Comparison of ENCODE assay signal across 1 cellular context in genomic region chr12:2034633-2035420, GRCh38.
TF ChIP-seq lines count a peak whose summit lies in the region.

No MANE protein-coding gene starts in this region.

TF ChIP-seq in HepG2, 621 proteins besides CTCF, POLR2A, EP300 and RAD21 (continued from another document and continues in another):
- 0 out of 2 replicates have a peak, but pooled peaks have one; percentile 40 for TF ChIP-seq TFDP2 (CRISPR knock-in tag; IDR thresholded peaks at IDR 0.05)
- peak; percentile 55; the same call in 1 of the 2 replicates for TF ChIP-seq ESRRA (CRISPR knock-in tag; IDR thresholded peaks at IDR 0.05; ENCODE audit: low read depth)
- TF ChIP-seq ZNF691 (CRISPR knock-in tag; IDR thresholded peaks at IDR 0.05; ENCODE audit: borderline replicate concordance, low read depth): no peak
- no peak for TF ChIP-seq ETS1 (CRISPR knock-in tag; IDR thresholded peaks at IDR 0.05)
- 0 out of 2 replicates have a peak, but pooled peaks have one; percentile 29 for TF ChIP-seq MEIS2 (CRISPR knock-in tag; IDR thresholded peaks at IDR 0.05)
- no peak; the same call in 1 of the 2 replicates for TF ChIP-seq PHF20 (CRISPR knock-in tag; IDR thresholded peaks at IDR 0.05)
- no peak for TF ChIP-seq ZBTB44 (CRISPR knock-in tag; IDR thresholded peaks at IDR 0.05)
- TF ChIP-seq IKZF5 (CRISPR knock-in tag; IDR thresholded peaks at IDR 0.05): no peak
- no peak for TF ChIP-seq PATZ1 (CRISPR knock-in tag; IDR thresholded peaks at IDR 0.05)
- TF ChIP-seq HES4 (CRISPR knock-in tag; IDR thresholded peaks at IDR 0.05; ENCODE audit: borderline replicate concordance): no peak
- peak; percentile 86; the same call in 1 of the 2 replicates for TF ChIP-seq SALL2 (CRISPR knock-in tag; IDR thresholded peaks at IDR 0.05)
- no peak for TF ChIP-seq ZSCAN21 (CRISPR knock-in tag; IDR thresholded peaks at IDR 0.05; ENCODE audit: borderline replicate concordance)
- no peak for TF ChIP-seq JDP2 (CRISPR knock-in tag; IDR thresholded peaks at IDR 0.05; ENCODE audit: borderline replicate concordance)
- peak; percentile 63 for TF ChIP-seq HOXA3 (CRISPR knock-in tag; IDR thresholded peaks at IDR 0.05)
- peak; percentile 57; the same call in 1 of the 2 replicates for TF ChIP-seq TARDBP (CRISPR knock-in tag; IDR thresholded peaks at IDR 0.05)
- no peak for TF ChIP-seq FOXC1 (CRISPR knock-in tag; IDR thresholded peaks at IDR 0.05; ENCODE audit: borderline replicate concordance)
- no peak for TF ChIP-seq ZNF367 (CRISPR knock-in tag; IDR thresholded peaks at IDR 0.05; ENCODE audit: borderline replicate concordance)
- 0 out of 2 replicates have a peak, but pooled peaks have one; percentile 19 for TF ChIP-seq NR1H2 (CRISPR knock-in tag; IDR thresholded peaks at IDR 0.05; ENCODE audit: borderline replicate concordance, low read depth)
- TF ChIP-seq MEIS1 (CRISPR knock-in tag; IDR thresholded peaks at IDR 0.05; ENCODE audit: borderline replicate concordance): no peak
- no peak for TF ChIP-seq PRPF4 (IDR thresholded peaks at IDR 0.05; ENCODE audit: low read depth, low read length, poor library complexity, severe bottlenecking)
- no peak for TF ChIP-seq ZNF7 (CRISPR knock-in tag; IDR thresholded peaks at IDR 0.05)
- no peak for TF ChIP-seq ZHX2 (IDR thresholded peaks at IDR 0.05; ENCODE audit: low read depth)
- TF ChIP-seq ZHX2 (CRISPR knock-in tag; IDR thresholded peaks at IDR 0.05; ENCODE audit: borderline replicate concordance): no peak
- no peak for TF ChIP-seq IKZF4 (CRISPR knock-in tag; IDR thresholded peaks at IDR 0.05; ENCODE audit: borderline replicate concordance, low read depth, not compliant biosample characterization)
- TF ChIP-seq ZNF674 (CRISPR knock-in tag; IDR thresholded peaks at IDR 0.05; ENCODE audit: low read depth): no peak
- TF ChIP-seq HMGXB4 (CRISPR knock-in tag; IDR thresholded peaks at IDR 0.05; ENCODE audit: borderline replicate concordance in 1 of 2, low read depth in 1 of 2): peak; percentile 79 to 82
- TF ChIP-seq ZNF629 (CRISPR knock-in tag; conservative IDR thresholded peaks at IDR 0.05): no peak
- peak; percentile 77 for TF ChIP-seq MYC (CRISPR knock-in tag; IDR thresholded peaks at IDR 0.05; ENCODE audit: borderline replicate concordance)
- TF ChIP-seq CCDC6 (CRISPR knock-in tag; IDR thresholded peaks at IDR 0.05): no peak
- TF ChIP-seq NCOA1 (CRISPR knock-in tag; IDR thresholded peaks at IDR 0.05): no peak
- TF ChIP-seq ZBED4 (CRISPR knock-in tag; IDR thresholded peaks at IDR 0.05; ENCODE audit: borderline replicate concordance): no peak
- 0 out of 2 replicates have a peak, but pooled peaks have one; percentile 17 for TF ChIP-seq TFE3 (CRISPR knock-in tag; IDR thresholded peaks at IDR 0.05)
- TF ChIP-seq ZNF34 (CRISPR knock-in tag; IDR thresholded peaks at IDR 0.05; ENCODE audit: borderline replicate concordance): no peak
- TF ChIP-seq ZNF331 (CRISPR knock-in tag; IDR thresholded peaks at IDR 0.05): peak; percentile 41; the same call in 1 of the 2 replicates
- peak; percentile 74 for TF ChIP-seq YY1 (IDR thresholded peaks at IDR 0.05; ENCODE audit: insufficient read depth, insufficient replicate concordance, low read depth, low read length)
